In the genomic region with DNA sequence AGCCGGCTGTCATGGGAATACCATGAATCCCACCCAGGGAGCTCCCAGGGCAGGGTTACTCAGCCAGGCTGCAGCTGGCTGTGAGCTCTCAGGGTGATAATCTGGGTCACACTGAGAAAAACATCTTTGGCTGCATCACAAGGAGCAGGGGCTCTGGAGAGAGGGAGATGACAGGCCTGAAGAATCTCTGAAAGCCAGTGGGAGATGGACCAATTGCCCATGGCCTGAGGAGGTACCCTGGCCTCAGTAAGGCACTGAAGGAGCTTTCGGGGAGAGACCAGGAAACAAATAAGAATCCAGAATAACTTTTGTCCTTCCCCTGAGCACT, we compare ENCODE assay signal across 25 cellular contexts. TPM values are rescaled to one million over a fixed set of nuclear protein-coding genes. Genes with fewer than 3 reads are reported as not detected.
DNase-seq lines count a peak whose midpoint lies in the region; ATAC-seq and TF ChIP-seq lines count a peak whose summit lies in the region.
"Had no signal": no experiment of that assay in that cellular context is flagged by ENCODE, and none has a peak within 500 bp of the region (broad histone marks: within the 10 kb centered on the region; RNA-seq: fewer than 3 reads in every experiment).

No MANE protein-coding gene starts in this region.

- intact Hi-C loops in cardiac septum (cut with DNase I): no loop called here
- intact Hi-C loops in left ventricle myocardium superior (cut with micrococcal nuclease): no loop called here

- H3K4me1 Mint-ChIP-seq in glutamatergic neuron (ENCODE audit: low read depth, unreplicated experiment): no peaks in the 10 kb centered on the region
- H3K4me1 Mint-ChIP-seq: CD14-positive monocyte; CD8-positive, alpha-beta memory T cell had no signal

- in situ Hi-C loops in GM13977 (cut with MboI; ENCODE audit: low pct_unique_long_range_greater_than_20kb, low sequenced_read_pairs, unreplicated experiment): no loop called here

- TF ChIP-seq CTCF in GM13977 (IDR thresholded peaks at IDR 0.05; ENCODE audit: extremely low read depth, insufficient read depth, missing control alignments): no peak
- TF ChIP-seq CTCF in glutamatergic neuron (IDR thresholded peaks at IDR 0.05; ENCODE audit: partially characterized antibody, unreplicated experiment): no peak

- H3K27ac Mint-ChIP-seq in glutamatergic neuron (ENCODE audit: unreplicated experiment): no peak overlapping the region
- H3K27ac Mint-ChIP-seq: CD14-positive monocyte; CD8-positive, alpha-beta memory T cell; HFFc6 had no signal

- no peaks in the 10 kb centered on the region for H3K36me3 Mint-ChIP-seq in glutamatergic neuron (ENCODE audit: unreplicated experiment)
- H3K36me3 Mint-ChIP-seq: CD14-positive monocyte; CD8-positive, alpha-beta memory T cell had no signal

- DNase-seq in cardiac septum (ENCODE audit: low spot score) (peak; percentile 27), left ventricle myocardium superior (no peak), GM13977 (ENCODE audit: low spot score) (peak; percentile 19), glutamatergic neuron (peak; percentile 12), NCI-H510A (lab: John Stamatoyannopoulos, UW) (no peak), NCI-H345 treated with DMSO at 0.1 percent for 48 hours (lab: John Stamatoyannopoulos, UW; ENCODE audit: unreplicated experiment) (no peak)
- DNase-seq: CD8-positive, alpha-beta memory T cell; DMS79 treated with DMSO at 0.1 percent for 48 hours; GF-D8; H9; KG1; MG63; NCI-H1105 treated with DMSO at 0.1 percent for 48 hours; NCI-H146; NCI-H2029; NCI-H69; SHP77 had no signal

- H3K27me3 Mint-ChIP-seq in glutamatergic neuron (ENCODE audit: unreplicated experiment): peaks cover 15% of the 10 kb centered on the region

- peaks cover 3% of the 10 kb centered on the region for H3K9me3 Mint-ChIP-seq in glutamatergic neuron (ENCODE audit: unreplicated experiment)
- H3K9me3 Mint-ChIP-seq: H9, HFFc6 had no signal

- ATAC-seq in left ventricle myocardium superior (no peak), HG02884 (IDR thresholded peaks at IDR 0.05; ENCODE audit: unreplicated experiment) (no peak)

- no peak overlapping the region for H3K4me3 Mint-ChIP-seq in glutamatergic neuron (ENCODE audit: unreplicated experiment)
- H3K4me3 Mint-ChIP-seq: CD14-positive monocyte; CD8-positive, alpha-beta memory T cell; H9; HFFc6 had no signal

RNA-seq across cellular contexts. Expression of gene GOLGA6C, which starts 28.2 kb away (rescaled TPM):
- total RNA-seq in cardiac septum (not detected), left ventricle myocardium superior (not detected), glutamatergic neuron (ENCODE audit: unreplicated experiment) (not detected)
- total RNA-seq: CD8-positive, alpha-beta memory T cell; GM23248; H9; HFFc6; IMR-90; NCI-H460; SK-MEL-5 had no signal

RNA-seq across cellular contexts. Expression of gene C15orf39, which starts 28.3 kb away (rescaled TPM):
- total RNA-seq in cardiac septum: 12.9 TPM
- total RNA-seq in left ventricle myocardium superior: 14.8 TPM
- total RNA-seq in glutamatergic neuron (ENCODE audit: unreplicated experiment): 9.0 TPM

RNA-seq across cellular contexts. Expression of gene GOLGA6D, which starts 52.7 kb away (rescaled TPM):
- total RNA-seq in cardiac septum: not detected
- not detected for total RNA-seq in left ventricle myocardium superior
- not detected for total RNA-seq in glutamatergic neuron (ENCODE audit: unreplicated experiment)
- total RNA-seq: CD8-positive, alpha-beta memory T cell; GM23248; HFFc6; IMR-90; NCI-H460; OCI-LY7; SK-MEL-5 had no signal

Comparison
In these comparisons a context has a peak if more than half of its experiments do, and no peak if none do; other contexts are left out.
1. DNase-seq: peak in cardiac septum (single experiment), GM13977 (single experiment) and glutamatergic neuron (single experiment); none in left ventricle myocardium superior (single experiment), NCI-H510A (single experiment) and NCI-H345 treated with DMSO at 0.1 percent for 48 hours (single experiment).